20 cellular contexts compared by ENCODE assay signal in genomic region chr1:154496381-154496780, GRCh38. TPM values are rescaled to one million over a fixed set of nuclear protein-coding genes. Genes with fewer than 3 reads are reported as not detected.
A peak's percentile ranks its signal among the peaks of the same experiment; 100 is the strongest.
DNase-seq lines count a peak whose midpoint lies in the region; ATAC-seq and TF ChIP-seq lines count a peak whose summit lies in the region.
"Had no signal": no experiment of that assay in that cellular context is flagged by ENCODE, and none has a peak within 500 bp of the region (broad histone marks: within the 10 kb centered on the region; RNA-seq: fewer than 3 reads in every experiment).

No MANE protein-coding gene starts in this region.

- H3K4me3 ChIP-seq in DOHH2 (ENCODE audit: low read length) (peak overlapping the region; percentile 45), OCI-LY1 (ENCODE audit: low read depth, low read length, poor library complexity, severe bottlenecking) (no peak overlapping the region), gastroesophageal sphincter (no peak overlapping the region), spleen (no peak overlapping the region)
- H3K4me3 ChIP-seq: ovary, sigmoid colon had no signal

- no peaks in the 10 kb centered on the region for H4K20me1 ChIP-seq in DOHH2 (ENCODE audit: control insufficient read depth, insufficient read depth, low read depth, low read length)
- H4K20me1 ChIP-seq in OCI-LY1 (ENCODE audit: insufficient read depth, low read length): no peaks in the 10 kb centered on the region

- H3K36me3 ChIP-seq in DOHH2 (ENCODE audit: control insufficient read depth, low read length) (no peaks in the 10 kb centered on the region), OCI-LY1 (ENCODE audit: insufficient read depth, low read length) (no peaks in the 10 kb centered on the region), gastroesophageal sphincter (no peaks in the 10 kb centered on the region), spleen (peaks cover 0 to 6% (median 0%) of the 10 kb centered on the region in 6 donors)
- H3K36me3 ChIP-seq: ovary, sigmoid colon had no signal

- H3F3A ChIP-seq in DOHH2 (ENCODE audit: control insufficient read depth, insufficient read depth) (peaks cover 23% of the 10 kb centered on the region), OCI-LY1 (ENCODE audit: insufficient read depth, low read length) (no peaks in the 10 kb centered on the region)

- H3K4me2 ChIP-seq in DOHH2 (ENCODE audit: low read length) (peak overlapping the region; percentile 52), OCI-LY1 (ENCODE audit: low read length) (peak overlapping the region; percentile 21; the same call in 1 of the 2 replicates)

- H3K4me1 ChIP-seq in DOHH2 (ENCODE audit: control insufficient read depth, low read length) (peaks cover 65% of the 10 kb centered on the region), OCI-LY1 (ENCODE audit: insufficient read depth, low read length, severe bottlenecking) (peaks cover 53% of the 10 kb centered on the region), gastroesophageal sphincter (peaks cover 0 to 30% (median 2%) of the 10 kb centered on the region in 3 donors), spleen (peaks cover 46 to 98% (median 70%) of the 10 kb centered on the region in 6 donors)

- intact Hi-C loops in spleen (cut with DNase I; ENCODE audit: low total_unique reads): no loop called here

- H3K9me3 ChIP-seq in DOHH2 (ENCODE audit: control insufficient read depth, insufficient read depth, low read length): no peaks in the 10 kb centered on the region
- H3K9me3 ChIP-seq in OCI-LY1 (ENCODE audit: low read length): no peaks in the 10 kb centered on the region
- H3K9me3 ChIP-seq in gastroesophageal sphincter: no peaks in the 10 kb centered on the region
- no peaks in the 10 kb centered on the region for H3K9me3 ChIP-seq in spleen
- H3K9me3 ChIP-seq: ovary, sigmoid colon had no signal

- TF ChIP-seq CTCF in DOHH2 (IDR thresholded peaks at IDR 0.05; ENCODE audit: low read depth, low read length, poor library complexity, severe bottlenecking) (no peak), OCI-LY1 (IDR thresholded peaks at IDR 0.05; ENCODE audit: low read length) (no peak), gastroesophageal sphincter (IDR thresholded peaks at IDR 0.05) (no peak), spleen (IDR thresholded peaks at IDR 0.05 in 8 of 11, conservative IDR thresholded peaks at IDR 0.05 in 3 of 11) (no peak)

- H3K27me3 ChIP-seq in DOHH2 (ENCODE audit: control insufficient read depth, low read length): peaks cover 13% of the 10 kb centered on the region; the same call in 1 of the 2 replicates
- H3K27me3 ChIP-seq in OCI-LY1 (ENCODE audit: insufficient read depth, low read length): peaks cover 14% of the 10 kb centered on the region
- peaks cover 53% of the 10 kb centered on the region for H3K27me3 ChIP-seq in gastroesophageal sphincter
- peaks cover 0 to 21% (median 12%) of the 10 kb centered on the region in 7 donors for H3K27me3 ChIP-seq in spleen (replicated peaks in 1 of 7)
- H3K27me3 ChIP-seq: ovary had no signal

- TF ChIP-seq EP300 in gastroesophageal sphincter (IDR thresholded peaks at IDR 0.05): no peak

- no peak for ATAC-seq in gastroesophageal sphincter

- TF ChIP-seq POLR2A in gastroesophageal sphincter (IDR thresholded peaks at IDR 0.05) (no peak), spleen (IDR thresholded peaks at IDR 0.05) (no peak)

- H2AFZ ChIP-seq in OCI-LY1 (ENCODE audit: low read length): no peak overlapping the region

- peak overlapping the region; percentile 70 for H3K27ac ChIP-seq in DOHH2 (ENCODE audit: low read depth, low read length)
- H3K27ac ChIP-seq in OCI-LY1 (ENCODE audit: low read depth, low read length, poor library complexity, severe bottlenecking): peak overlapping the region; percentile 72
- H3K27ac ChIP-seq in gastroesophageal sphincter: peak overlapping the region in 3 of 4 donors; percentile 2 to 23 (median 2)
- H3K27ac ChIP-seq in spleen: peak overlapping the region in 7 of 8 donors; percentile 33 to 81 (median 74)
- H3K27ac ChIP-seq: ovary had no signal

- DNase-seq in spleen: peak; percentile 41
- DNase-seq in stimulated activated naive CD4-positive, alpha-beta T cell (lab: John Stamatoyannopoulos, UW): no peak
- no peak for DNase-seq in AG20443 (ENCODE audit: low spot score)
- DNase-seq in NCI-H1092 (lab: John Stamatoyannopoulos, UW): no peak
- DNase-seq: activated CD4-positive, CD25-positive, alpha-beta regulatory T cell treated with anti-CD3 and anti-CD28 coated beads, Interleukin-2, amount 50 U/mL, for 72 hours; activated naive CD8-positive, alpha-beta T cell treated with anti-CD3 and anti-CD28 coated beads, Interleukin-2, amount 10 ng/mL, durations not matched to agents 7 days and 5 days; HCEC 1CT; hippocampal formation; NCI-H1092 treated with DMSO at 0.1 percent for 48 hours; NCI-H2081 treated with DMSO at 0.1 percent for 48 hours; NCI-H510A treated with DMSO at 0.1 percent for 48 hours; NK-92 treated with Interleukin-12 subunit alpha and Interleukin-12 subunit beta, amount 100 ng/mL, for 24 hours; ovary; sigmoid colon had no signal

- H3K79me2 ChIP-seq in DOHH2 (ENCODE audit: control insufficient read depth, low read length): no peaks in the 10 kb centered on the region
- no peaks in the 10 kb centered on the region for H3K79me2 ChIP-seq in OCI-LY1 (ENCODE audit: insufficient read depth, low read length)

- WGBS in gastroesophageal sphincter (ENCODE audit: low coverage in 1 of 2), 2 donors: 59 to 94% methylated on average over 2 to 5 of the region's 5 CpGs
- WGBS in spleen, 5 donors: 52 to 68% (median 57%) methylated on average over 5 of the region's 5 CpGs

- H3K9me2 ChIP-seq in DOHH2 (replicated peaks; ENCODE audit: control insufficient read depth, low read length) (no peaks in the 10 kb centered on the region), OCI-LY1 (ENCODE audit: low read depth, low read length) (no peaks in the 10 kb centered on the region)

- H3K9ac ChIP-seq in OCI-LY1 (ENCODE audit: low read length): no peak overlapping the region

RNA-seq across cellular contexts. Expression of gene TDRD10, which starts 5.6 kb away (rescaled TPM):
- total RNA-seq in gastroesophageal sphincter: 1 to 10 TPM; 1.4 to 3.3 (median 2.8) TPM
- total RNA-seq in spleen: 10 to 100 TPM in 2 of 7 donors, 1 to 10 TPM in 5; 2.4 to 14.0 (median 8.3) TPM
- 10 to 100 TPM in 2 of 3 donors, 1 to 10 TPM in 1; 4.9 to 12.8 (median 12.0) TPM for polyA plus RNA-seq in spleen
- total RNA-seq: activated naive CD8-positive, alpha-beta T cell treated with anti-CD3 and anti-CD28 coated beads, Interleukin-2, amount 10 ng/mL, durations not matched to agents 7 days and 5 days; HT1080; naive thymus-derived CD8-positive, alpha-beta T cell; RPMI7951 had no signal
- polyA plus RNA-seq: naive thymus-derived CD8-positive, alpha-beta T cell had no signal

RNA-seq across cellular contexts. Expression of gene SHE, which starts 5.8 kb away (rescaled TPM):
- 10 to 100 TPM in 3 of 4 donors, 1 to 10 TPM in 1; 7.2 to 13.9 (median 11.7) TPM for total RNA-seq in gastroesophageal sphincter
- total RNA-seq in spleen: 10 to 100 TPM; 25.0 to 54.7 (median 35.7) TPM
- polyA plus RNA-seq in spleen: 10 to 100 TPM in 2 of 3 donors, 1 to 10 TPM in 1; 8.2 to 20.5 (median 14.0) TPM
- total RNA-seq: activated naive CD8-positive, alpha-beta T cell treated with anti-CD3 and anti-CD28 coated beads, Interleukin-2, amount 10 ng/mL, durations not matched to agents 7 days and 5 days; HT1080; naive thymus-derived CD8-positive, alpha-beta T cell; RPMI7951 had no signal
- polyA plus RNA-seq: naive thymus-derived CD8-positive, alpha-beta T cell had no signal

Comparison
In these comparisons a context has a peak if more than half of its experiments do, and no peak if none do; other contexts are left out.
1. H3K27ac ChIP-seq: peak in every context shown above with its lines; median percentile 74 in spleen; 72 in OCI-LY1; 70 in DOHH2; 2 in gastroesophageal sphincter.